18 cellular contexts compared by ENCODE assay signal in the genomic region with DNA sequence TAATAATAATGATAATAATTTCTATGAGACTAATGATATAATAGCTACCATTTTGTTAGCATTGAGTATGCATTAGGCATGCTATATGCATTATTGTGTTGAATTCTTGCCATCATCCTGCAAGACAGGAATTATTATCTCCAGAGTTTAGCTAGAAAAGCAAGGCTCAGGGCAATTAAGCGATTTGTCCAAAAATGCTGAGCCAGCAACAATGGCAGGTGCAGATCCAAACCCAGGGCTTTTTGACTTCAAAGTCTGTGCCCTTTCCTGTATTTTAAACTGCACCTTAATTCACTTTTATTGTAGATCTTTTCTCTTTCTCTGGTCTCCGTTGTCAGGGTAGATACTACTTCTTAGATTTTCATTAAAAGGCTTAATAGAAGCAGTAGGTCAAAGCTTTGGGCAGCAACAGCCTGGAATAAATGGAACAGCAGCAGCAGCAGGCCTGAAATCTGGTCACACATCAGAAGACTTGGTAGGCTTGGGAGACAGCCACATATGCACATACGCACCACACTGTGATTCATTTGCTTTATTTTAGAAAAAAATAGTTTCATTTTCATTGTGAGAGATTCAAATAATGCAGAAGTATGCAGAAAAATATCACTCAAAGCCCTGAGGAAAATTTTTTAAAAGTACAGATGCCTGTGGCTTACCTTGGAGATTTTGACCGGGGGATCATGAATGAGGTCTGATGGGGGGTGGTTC.
DNase-seq lines count a peak whose midpoint lies in the region; ATAC-seq, FAIRE-seq and TF ChIP-seq lines count a peak whose summit lies in the region.
"Had no signal": no experiment of that assay in that cellular context is flagged by ENCODE, and none has a peak within 500 bp of the region (broad histone marks: within the 10 kb centered on the region; RNA-seq: fewer than 3 reads in every experiment).

No MANE protein-coding gene starts in this region.

- no peak for TF ChIP-seq EP300 in HepG2 (IDR thresholded peaks at IDR 0.05; ENCODE audit: low read depth in 2 of 2, low read length in 2 of 2)
- TF ChIP-seq EP300 in HepG2 (CRISPR knock-in tag; IDR thresholded peaks at IDR 0.05; ENCODE audit: borderline replicate concordance), result no peak
- TF ChIP-seq EP300 in GM12878 (IDR thresholded peaks at IDR 0.05; ENCODE audit: borderline replicate concordance in 1 of 2, control insufficient read depth in 1 of 2, low read depth in 2 of 2, low read length in 2 of 2), result no peak

- BruUV-seq in HepG2 (replicated peaks; lab: Mats Ljungman, UMichigan) (no TSS peak), GM12878 (replicated peaks; lab: Mats Ljungman, UMichigan) (no TSS peak)

- H3K27me3 ChIP-seq in HepG2 (ENCODE audit: control insufficient read depth in 1 of 2, insufficient read depth in 2 of 2, low read length in 2 of 2), result 0 out of 5 replicates have a peak, but pooled peaks cover 0 to 2% of the 10 kb centered on the region in 2 experiments
- H3K27me3 ChIP-seq in right lobe of liver, result no peaks in the 10 kb centered on the region
- no peaks in the 10 kb centered on the region for H3K27me3 ChIP-seq in KMS-11 (ENCODE audit: insufficient read depth, low read depth)
- no peaks in the 10 kb centered on the region for H3K27me3 ChIP-seq in GM12878 (replicated peaks in 1 of 2; ENCODE audit: control insufficient read depth in 2 of 2, insufficient read depth in 2 of 2, low read length in 1 of 2)
- H3K27me3 ChIP-seq in WERI-Rb-1 (ENCODE audit: insufficient read depth, low read depth, severe bottlenecking), result no peaks in the 10 kb centered on the region
- H3K27me3 ChIP-seq: BLaER1 had no signal

- RAD21 ChIA-PET in GM12878 (lab: Charles Lee; ENCODE audit: unreplicated experiment), result no interaction called here

- H3K4me3 ChIP-seq in HepG2 (replicated peaks in 1 of 3; ENCODE audit: insufficient read depth in 1 of 3, low read depth in 2 of 3, low read length in 3 of 3), result no peak overlapping the region
- H3K4me3 ChIP-seq in right lobe of liver, result no peak overlapping the region
- H3K4me3 ChIP-seq in KMS-11 (IDR thresholded peaks at IDR 0.05; ENCODE audit: insufficient read depth, low read depth, low read length), result no peak overlapping the region
- H3K4me3 ChIP-seq in GM12878, result no peak overlapping the region
- no peak overlapping the region for H3K4me3 ChIP-seq in WERI-Rb-1 (ENCODE audit: low read depth, low read length)
- H3K4me3 ChIP-seq: BLaER1 had no signal

- H3K27ac ChIP-seq in HepG2 (ENCODE audit: extremely low read length, insufficient read depth, low read length) (no peak overlapping the region), right lobe of liver (no peak overlapping the region), KMS-11 (peak overlapping the region; percentile 35; the same call in 1 of the 2 replicates), GM12878 (ENCODE audit: control insufficient read depth, insufficient read depth) (no peak overlapping the region), WERI-Rb-1 (no peak overlapping the region)
- H3K27ac ChIP-seq: 22Rv1, BLaER1 had no signal

- H3K4me2 ChIP-seq in HepG2 (ENCODE audit: low read depth, low read length) (no peak overlapping the region), KMS-11 (0 out of 2 replicates have a peak overlapping the region, but pooled peaks have one; percentile 9), GM12878 (ENCODE audit: control insufficient read depth, insufficient read depth) (no peak overlapping the region)
- H3K4me2 ChIP-seq: BLaER1 had no signal

- POLR2A ChIA-PET in HepG2 (lab: Yijun Ruan, JAX) (no interaction called here), GM12878 (lab: Charles Lee) (interaction anchor here (0.6 kb wide), 1 partner anchor 398 kb away, joined by 5 read pairs; no protein-coding TSS in a partner anchor)

- TF ChIP-seq POLR2A in HepG2 (IDR thresholded peaks at IDR 0.05; ENCODE audit: insufficient read depth in 1 of 2, low read depth in 2 of 2, low read length in 2 of 2) (no peak), right lobe of liver (IDR thresholded peaks at IDR 0.05) (no peak), GM12878 (IDR thresholded peaks at IDR 0.05; ENCODE audit: low read depth, low read length) (no peak)

- H4K20me1 ChIP-seq in HepG2 (ENCODE audit: insufficient read depth, low read length) (no peaks in the 10 kb centered on the region), KMS-11 (ENCODE audit: insufficient read depth) (no peaks in the 10 kb centered on the region), GM12878 (ENCODE audit: control insufficient read depth, insufficient read depth) (no peaks in the 10 kb centered on the region)
- H4K20me1 ChIP-seq: BLaER1 had no signal

- H3K9ac ChIP-seq in HepG2 (ENCODE audit: insufficient read depth, low read depth, low read length) (no peak overlapping the region), KMS-11 (no peak overlapping the region), GM12878 (ENCODE audit: control insufficient read depth, insufficient read depth, low read length) (no peak overlapping the region)
- H3K9ac ChIP-seq: BLaER1 had no signal

- TF ChIP-seq RAD21 in HepG2 (CRISPR knock-in tag; IDR thresholded peaks at IDR 0.05) (no peak), GM12878 (IDR thresholded peaks at IDR 0.05; ENCODE audit: insufficient read depth, low read depth, low read length) (no peak)

- no peak for TF ChIP-seq CTCF in HepG2 (CRISPR knock-in tag; IDR thresholded peaks at IDR 0.05)
- no peak for TF ChIP-seq CTCF in right lobe of liver (IDR thresholded peaks at IDR 0.05)
- no peak for TF ChIP-seq CTCF in KMS-11 (conservative IDR thresholded peaks at IDR 0.05; ENCODE audit: low read depth, low read length)
- no peak for TF ChIP-seq CTCF in GM12878 (IDR thresholded peaks at IDR 0.05 in 2 of 3, conservative IDR thresholded peaks at IDR 0.05 in 1 of 3; ENCODE audit: control insufficient read depth in 2 of 3, extremely low read depth in 1 of 3, insufficient read depth in 1 of 3, low read depth in 3 of 3, low read length in 3 of 3)
- no peak for TF ChIP-seq CTCF in WERI-Rb-1 (IDR thresholded peaks at IDR 0.05; ENCODE audit: low read depth, low read length)

- no peak for ATAC-seq in HepG2
- ATAC-seq in right lobe of liver, result no peak
- ATAC-seq in GM12878, result peak; percentile 55
- no peak for ATAC-seq in GM19395 (IDR thresholded peaks at IDR 0.05; ENCODE audit: unreplicated experiment)
- ATAC-seq in HG03159 (IDR thresholded peaks at IDR 0.05; ENCODE audit: unreplicated experiment), result no peak
- ATAC-seq: CD8-positive, alpha-beta T cell had no signal

- H3K4me1 ChIP-seq in HepG2 (ENCODE audit: insufficient read depth, low read length), result no peaks in the 10 kb centered on the region
- no peaks in the 10 kb centered on the region for H3K4me1 ChIP-seq in right lobe of liver
- peaks cover 6% of the 10 kb centered on the region for H3K4me1 ChIP-seq in KMS-11 (ENCODE audit: low read depth, poor library complexity, severe bottlenecking)
- H3K4me1 ChIP-seq in GM12878 (ENCODE audit: control insufficient read depth, insufficient read depth, low read length), result no peaks in the 10 kb centered on the region
- H3K4me1 ChIP-seq: BLaER1 had no signal

- in situ Hi-C loops in HepG2 (cut with HindIII; ENCODE audit: extremely low pct_ligation_motif_present, low pct_unique_long_range_greater_than_20kb) (no loop called here), GM12878 (cut with MboI) (no loop called here)

- no peak for DNase-seq in HepG2 (ENCODE audit: low spot score)
- DNase-seq in right lobe of liver, result no peak
- no peak for DNase-seq in GM12878 (ENCODE audit: low read depth, low spot score)
- peak; percentile 22 for DNase-seq in superior temporal gyrus (ENCODE audit: extremely low spot score)
- DNase-seq in WERI-Rb-1, result no peak
- DNase-seq: CD8-positive, alpha-beta T cell; DMS79; H9; Karpas-422; NCI-H1105; NCI-H187 treated with DMSO at 0.1 percent for 48 hours; NCI-H526 treated with DMSO at 0.1 percent for 48 hours had no signal

- no peaks in the 10 kb centered on the region for H3K9me3 ChIP-seq in HepG2 (ENCODE audit: low read length)
- no peaks in the 10 kb centered on the region for H3K9me3 ChIP-seq in right lobe of liver
- no peaks in the 10 kb centered on the region for H3K9me3 ChIP-seq in GM12878 (replicated peaks; ENCODE audit: control insufficient read depth, insufficient read depth, low read length)
- no peaks in the 10 kb centered on the region for H3K9me3 ChIP-seq in WERI-Rb-1 (ENCODE audit: severe bottlenecking)
- H3K9me3 ChIP-seq: BLaER1 had no signal

- FAIRE-seq in HepG2 (lab: Jason Lieb, UNC) (no peak), GM12878 (lab: Jason Lieb, UNC) (no peak)
- FAIRE-seq: D721Med had no signal

- H2AFZ ChIP-seq in HepG2 (ENCODE audit: low read length) (no peak overlapping the region), KMS-11 (ENCODE audit: low read depth) (no peak overlapping the region), GM12878 (ENCODE audit: control insufficient read depth, low read depth, low read length) (no peak overlapping the region)

- H3K36me3 ChIP-seq in HepG2 (replicated peaks in 1 of 2; ENCODE audit: control insufficient read depth in 1 of 2, insufficient read depth in 2 of 2, low read length in 2 of 2), result no peaks in the 10 kb centered on the region
- no peaks in the 10 kb centered on the region for H3K36me3 ChIP-seq in right lobe of liver
- no peaks in the 10 kb centered on the region for H3K36me3 ChIP-seq in KMS-11 (ENCODE audit: insufficient read depth)
- H3K36me3 ChIP-seq in GM12878 (ENCODE audit: control insufficient read depth in 2 of 2, insufficient read depth in 2 of 2, low read length in 1 of 2), result no peaks in the 10 kb centered on the region
- no peaks in the 10 kb centered on the region for H3K36me3 ChIP-seq in WERI-Rb-1
- H3K36me3 ChIP-seq: BLaER1 had no signal

- H3K79me2 ChIP-seq in HepG2 (ENCODE audit: insufficient read depth, low read length) (no peaks in the 10 kb centered on the region), KMS-11 (ENCODE audit: insufficient read depth, low read depth) (no peaks in the 10 kb centered on the region), GM12878 (ENCODE audit: control insufficient read depth, insufficient read depth, low read length) (no peaks in the 10 kb centered on the region)

- WGBS in HepG2 (ENCODE audit: low lambda C conversion rate), result 14% methylated on average over 4 of the region's 4 CpGs
- WGBS in right lobe of liver (ENCODE audit: insufficient coverage, low coverage, low lambda C conversion rate, missing lambda C conversion rate), result 78% methylated on average over 4 of the region's 4 CpGs
- WGBS in GM12878 (ENCODE audit: insufficient coverage, insufficient replicate concordance, low lambda C conversion rate, missing lambda C conversion rate), result 21% methylated on average over 4 of the region's 4 CpGs

- SMC1A ChIA-PET in GM12878 (lab: Charles Lee; ENCODE audit: uncharacterized antibody, unreplicated experiment), result interaction anchor here (0.6 to 1.0 kb wide), 2 partner anchors 8 to 17 kb away, joined by 3 read pairs; no protein-coding TSS in a partner anchor

- CTCF ChIA-PET in HepG2 (lab: Yijun Ruan, JAX; ENCODE audit: low intra/inter-chr PET ratio, low total read pairs) (no interaction called here), GM12878 (lab: Yijun Ruan, JAX) (interaction anchor here (0.6 kb wide), 1 partner anchor 22 kb away, joined by 3 read pairs; no protein-coding TSS in a partner anchor)

- intact Hi-C loops in HepG2 (cut with micrococcal nuclease; ENCODE audit: unreplicated experiment), result no loop called here
- intact Hi-C loops in right lobe of liver (cut with DNase I), result no loop called here
- intact Hi-C loops in GM12878 (cut with micrococcal nuclease; ENCODE audit: unreplicated experiment), result no loop called here

TF ChIP-seq in GM12878, 131 proteins besides CTCF, POLR2A, EP300 and RAD21 (continues in another document):
- TF ChIP-seq IKZF2 (IDR thresholded peaks at IDR 0.05), result peak in 1 of 2 experiments; percentile 13; a peak in 1 of 4 replicates
